ENCODE assay signal across 10 cellular contexts in genomic region chr17:43543771-43544575, GRCh38. TPM values are rescaled to one million over a fixed set of nuclear protein-coding genes. Genes with fewer than 3 reads are reported as not detected.
DNase-seq lines count a peak whose midpoint lies in the region; ATAC-seq lines count a peak whose summit lies in the region.
"Had no signal": no experiment of that assay in that cellular context is flagged by ENCODE, and none has a peak within 500 bp of the region (broad histone marks: within the 10 kb centered on the region; RNA-seq: fewer than 3 reads in every experiment).

No MANE protein-coding gene starts in this region.

- H2BK120ac ChIP-seq in neuronal stem cell (ENCODE audit: low read depth, low read length): no peak overlapping the region

- no peak overlapping the region for H2BK15ac ChIP-seq in neuronal stem cell (ENCODE audit: low read length)

- no peak overlapping the region for H2AFZ ChIP-seq in neuronal stem cell (ENCODE audit: low read length)

- H3K27me3 Mint-ChIP-seq in stimulated activated naive B cell treated with anti-CD40 and anti-IgM and Interleukin-4, amounts not matched to agents 10 μg/mL and 1 μg/mL and 100 μg/mL, for 72 hours: peaks cover 40 to 65% of the 10 kb centered on the region in 2 donors

- H3K9me3 Mint-ChIP-seq in stimulated activated naive B cell treated with anti-CD40 and anti-IgM and Interleukin-4, amounts not matched to agents 10 μg/mL and 1 μg/mL and 100 μg/mL, for 72 hours: no peaks in the 10 kb centered on the region

- H2BK5ac ChIP-seq in neuronal stem cell (ENCODE audit: low read length): no peak overlapping the region

- H2BK12ac ChIP-seq in neuronal stem cell (ENCODE audit: low read length): no peak overlapping the region

- H3K27ac ChIP-seq in neuronal stem cell (replicated peaks; ENCODE audit: low read length): no peak overlapping the region

- peaks cover 0 to 4% of the 10 kb centered on the region in 2 donors for H3K36me3 Mint-ChIP-seq in stimulated activated naive B cell treated with anti-CD40 and anti-IgM and Interleukin-4, amounts not matched to agents 10 μg/mL and 1 μg/mL and 100 μg/mL, for 72 hours

- no peak overlapping the region for H3K27ac Mint-ChIP-seq in stimulated activated naive B cell treated with anti-CD40 and anti-IgM and Interleukin-4, amounts not matched to agents 10 μg/mL and 1 μg/mL and 100 μg/mL, for 72 hours

- H3K4me3 Mint-ChIP-seq in stimulated activated naive B cell treated with anti-CD40 and anti-IgM and Interleukin-4, amounts not matched to agents 10 μg/mL and 1 μg/mL and 100 μg/mL, for 72 hours: no peak overlapping the region

- DNase-seq in SIG-M5 treated with dmso at 0.1 percent for 504 hours (lab: John Stamatoyannopoulos, UW; ENCODE audit: unreplicated experiment): peak; percentile 43
- DNase-seq in SIG-M5 (lab: John Stamatoyannopoulos, UW): no peak
- DNase-seq in NCI-H69 (lab: John Stamatoyannopoulos, UW): peak; percentile 78
- peak; percentile 58 for DNase-seq in ecto neural progenitor cell (ENCODE audit: low spot score)
- DNase-seq in neuronal stem cell (ENCODE audit: low spot score): no peak
- DNase-seq in NCI-H187 treated with DMSO at 0.1 percent for 48 hours (lab: John Stamatoyannopoulos, UW): no peak
- no peak for DNase-seq in stimulated activated naive B cell treated with anti-CD40 and anti-IgM and Interleukin-4, amounts not matched to agents 10 μg/mL and 1 μg/mL and 100 μg/mL, for 72 hours
- no peak for DNase-seq in COR-L47 (lab: John Stamatoyannopoulos, UW)
- DNase-seq: activated CD8-positive, alpha-beta memory T cell treated with anti-CD3 and anti-CD28 coated beads for 24 hours had no signal

- peaks cover 0 to 25% (median 0%) of the 10 kb centered on the region in 3 experiments for H3K27me3 ChIP-seq in neuronal stem cell (ENCODE audit: control insufficient read depth in 3 of 3, insufficient read depth in 3 of 3, low read depth in 1 of 3, low read length in 3 of 3)

- no peak for ATAC-seq in stimulated activated naive B cell treated with anti-CD40 and anti-IgM and Interleukin-4, amounts not matched to agents 10 μg/mL and 1 μg/mL and 100 μg/mL, for 72 hours (replicated peaks)
- ATAC-seq: left cardiac atrium had no signal

- H4K8ac ChIP-seq in neuronal stem cell (ENCODE audit: low read depth, low read length): no peak overlapping the region

- H3K36me3 ChIP-seq in neuronal stem cell (replicated peaks in 1 of 2; ENCODE audit: control insufficient read depth in 2 of 2, insufficient read depth in 2 of 2, low read length in 2 of 2): peaks cover 0 to 11% of the 10 kb centered on the region in 2 donors

- H3K18ac ChIP-seq in neuronal stem cell (ENCODE audit: low read length): no peak overlapping the region

- no CpG with 5 or more reads among the region's 7 CpGs for WGBS in neuronal stem cell (ENCODE audit: extremely low coverage in 2 of 2, insufficient read length in 2 of 2, insufficient replicate concordance in 1 of 2), 2 donors

- no peak overlapping the region for H3K23ac ChIP-seq in neuronal stem cell (ENCODE audit: low read depth, low read length, poor library complexity)

- peaks cover 3% of the 10 kb centered on the region for H3K79me1 ChIP-seq in neuronal stem cell (ENCODE audit: low read depth, low read length)

- H3K4ac ChIP-seq in neuronal stem cell (ENCODE audit: low read length): no peak overlapping the region

- no peak overlapping the region for H2AK5ac ChIP-seq in neuronal stem cell (ENCODE audit: low read depth, low read length)

- peak overlapping the region; percentile 35 for H3K4me2 ChIP-seq in neuronal stem cell (ENCODE audit: insufficient read depth, low read length, poor library complexity, severe bottlenecking)

- no peak overlapping the region for H3K14ac ChIP-seq in neuronal stem cell (ENCODE audit: low read length)

- H3K4me1 Mint-ChIP-seq in stimulated activated naive B cell treated with anti-CD40 and anti-IgM and Interleukin-4, amounts not matched to agents 10 μg/mL and 1 μg/mL and 100 μg/mL, for 72 hours: peaks cover 14 to 24% of the 10 kb centered on the region in 2 donors

- H3K9ac ChIP-seq in neuronal stem cell (ENCODE audit: low read depth, low read length, poor library complexity): no peak overlapping the region

- no peak overlapping the region for H4K91ac ChIP-seq in neuronal stem cell (ENCODE audit: low read depth, low read length, poor library complexity)

- H3K4me1 ChIP-seq in neuronal stem cell (ENCODE audit: control insufficient read depth in 2 of 2, insufficient read depth in 1 of 2, low read depth in 1 of 2, low read length in 2 of 2): peaks cover 44 to 55% of the 10 kb centered on the region in 2 donors

- no peaks in the 10 kb centered on the region for H3K9me3 ChIP-seq in neuronal stem cell (replicated peaks in 1 of 2; ENCODE audit: control insufficient read depth in 2 of 2, insufficient read depth in 1 of 2, low read depth in 1 of 2, low read length in 2 of 2)

- peak overlapping the region in 1 of 2 donors; percentile 64 for H3K4me3 ChIP-seq in neuronal stem cell (ENCODE audit: low read length in 2 of 2)

RNA-seq across cellular contexts. Expression of gene ETV4, which starts 2.2 kb away (rescaled TPM):
- polyA plus RNA-seq in neuronal stem cell (2013, experiment 1 of 2): 29.7 TPM
- polyA plus RNA-seq in neuronal stem cell (2013, experiment 2 of 2): 29.0 TPM

Comparison
In these comparisons a context has a peak if more than half of its experiments do, and no peak if none do; other contexts are left out.
1. DNase-seq: peak in SIG-M5 treated with dmso at 0.1 percent for 504 hours (single experiment), NCI-H69 (single experiment) and ecto neural progenitor cell (single experiment); none in SIG-M5 (single experiment), neuronal stem cell (single experiment), NCI-H187 treated with DMSO at 0.1 percent for 48 hours (single experiment), stimulated activated naive B cell treated with anti-CD40 and anti-IgM and Interleukin-4, amounts not matched to agents 10 μg/mL and 1 μg/mL and 100 μg/mL, for 72 hours (single experiment) and COR-L47 (single experiment).